Comparison of ENCODE assay signal across 2 cellular contexts in the genomic region with DNA sequence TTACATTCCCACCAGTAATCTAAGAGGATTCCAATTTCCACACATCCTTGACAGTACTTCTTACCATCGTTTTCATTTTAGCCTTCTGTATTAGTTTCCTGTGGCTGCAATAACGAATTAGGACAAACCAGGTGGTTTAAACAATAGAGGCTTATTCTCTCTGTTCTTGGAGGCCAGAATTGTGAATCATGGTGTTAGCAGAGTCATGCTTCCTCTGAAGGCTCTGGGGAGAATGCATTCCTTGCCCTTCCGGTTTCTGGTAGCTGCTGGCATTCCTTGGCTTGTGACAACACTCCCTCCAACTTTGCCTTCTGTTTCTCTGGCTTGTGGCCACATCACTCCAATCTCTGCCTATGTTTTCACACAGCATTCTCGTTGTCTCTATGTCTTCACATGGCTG.
TF ChIP-seq lines count a peak whose summit lies in the region.

No MANE protein-coding gene starts in this region.

TF ChIP-seq in A549, 52 proteins besides CTCF, POLR2A, EP300 and RAD21:
- no peak for TF ChIP-seq ZNF302 (CRISPR knock-in tag; IDR thresholded peaks at IDR 0.05)
- no peak for TF ChIP-seq RFX5 (IDR thresholded peaks at IDR 0.05)
- TF ChIP-seq MAZ (IDR thresholded peaks at IDR 0.05; ENCODE audit: borderline replicate concordance, low read depth, low read length), result no peak
- no peak for TF ChIP-seq NR3C1 (IDR thresholded peaks at IDR 0.05)
- no peak for TF ChIP-seq FOSL2 (IDR thresholded peaks at IDR 0.05)
- no peak for TF ChIP-seq FOSL2 (CRISPR knock-in tag; IDR thresholded peaks at IDR 0.05)
- TF ChIP-seq RNF2 (IDR thresholded peaks at IDR 0.05; ENCODE audit: borderline replicate concordance, low read depth), result no peak
- TF ChIP-seq, protein P1, sequence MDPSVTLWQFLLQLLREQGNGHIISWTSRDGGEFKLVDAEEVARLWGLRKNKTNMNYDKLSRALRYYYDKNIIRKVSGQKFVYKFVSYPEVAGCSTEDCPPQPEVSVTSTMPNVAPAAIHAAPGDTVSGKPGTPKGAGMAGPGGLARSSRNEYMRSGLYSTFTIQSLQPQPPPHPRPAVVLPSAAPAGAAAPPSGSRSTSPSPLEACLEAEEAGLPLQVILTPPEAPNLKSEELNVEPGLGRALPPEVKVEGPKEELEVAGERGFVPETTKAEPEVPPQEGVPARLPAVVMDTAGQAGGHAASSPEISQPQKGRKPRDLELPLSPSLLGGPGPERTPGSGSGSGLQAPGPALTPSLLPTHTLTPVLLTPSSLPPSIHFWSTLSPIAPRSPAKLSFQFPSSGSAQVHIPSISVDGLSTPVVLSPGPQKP (IDR thresholded peaks at IDR 0.05; ENCODE audit: low read depth, low read length), result no peak
- no peak for TF ChIP-seq HOXB5 (CRISPR knock-in tag; IDR thresholded peaks at IDR 0.05)
- no peak for TF ChIP-seq KDM5A (IDR thresholded peaks at IDR 0.05)
- TF ChIP-seq ZC3H11A (IDR thresholded peaks at IDR 0.05), result no peak
- TF ChIP-seq, protein P2, sequence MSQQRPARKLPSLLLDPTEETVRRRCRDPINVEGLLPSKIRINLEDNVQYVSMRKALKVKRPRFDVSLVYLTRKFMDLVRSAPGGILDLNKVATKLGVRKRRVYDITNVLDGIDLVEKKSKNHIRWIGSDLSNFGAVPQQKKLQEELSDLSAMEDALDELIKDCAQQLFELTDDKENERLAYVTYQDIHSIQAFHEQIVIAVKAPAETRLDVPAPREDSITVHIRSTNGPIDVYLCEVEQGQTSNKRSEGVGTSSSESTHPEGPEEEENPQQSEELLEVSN (IDR thresholded peaks at IDR 0.05; ENCODE audit: borderline replicate concordance, low read depth), result no peak
- TF ChIP-seq KDM1A (IDR thresholded peaks at IDR 0.05; ENCODE audit: low read depth), result no peak
- no peak for TF ChIP-seq ZSCAN20 (CRISPR knock-in tag; IDR thresholded peaks at IDR 0.05)
- no peak for TF ChIP-seq FOSB (CRISPR knock-in tag; IDR thresholded peaks at IDR 0.05)
- TF ChIP-seq EHMT2 (IDR thresholded peaks at IDR 0.05; ENCODE audit: low read depth), result no peak
- TF ChIP-seq, protein P3, sequence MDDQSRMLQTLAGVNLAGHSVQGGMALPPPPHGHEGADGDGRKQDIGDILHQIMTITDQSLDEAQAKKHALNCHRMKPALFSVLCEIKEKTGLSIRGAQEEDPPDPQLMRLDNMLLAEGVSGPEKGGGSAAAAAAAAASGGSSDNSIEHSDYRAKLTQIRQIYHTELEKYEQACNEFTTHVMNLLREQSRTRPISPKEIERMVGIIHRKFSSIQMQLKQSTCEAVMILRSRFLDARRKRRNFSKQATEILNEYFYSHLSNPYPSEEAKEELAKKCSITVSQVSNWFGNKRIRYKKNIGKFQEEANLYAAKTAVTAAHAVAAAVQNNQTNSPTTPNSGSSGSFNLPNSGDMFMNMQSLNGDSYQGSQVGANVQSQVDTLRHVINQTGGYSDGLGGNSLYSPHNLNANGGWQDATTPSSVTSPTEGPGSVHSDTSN (IDR thresholded peaks at IDR 0.05), result no peak
- TF ChIP-seq JUNB (IDR thresholded peaks at IDR 0.05), result no peak
- TF ChIP-seq SMC3 (IDR thresholded peaks at IDR 0.05), result no peak

TF ChIP-seq in HCT116, 20 proteins besides CTCF, POLR2A, EP300 and RAD21:
- 0 out of 2 replicates have a peak, but pooled peaks have one; percentile 20 for TF ChIP-seq ELF1 (IDR thresholded peaks at IDR 0.05; ENCODE audit: borderline replicate concordance, low read depth)
- TF ChIP-seq CEBPB (IDR thresholded peaks at IDR 0.05; ENCODE audit: low read depth), result no peak
- no peak for TF ChIP-seq JUND (IDR thresholded peaks at IDR 0.05)
- TF ChIP-seq EZH2 (IDR thresholded peaks at IDR 0.05), result no peak
- TF ChIP-seq TCF7L2 (IDR thresholded peaks at IDR 0.05; ENCODE audit: borderline replicate concordance, extremely low read depth, insufficient read depth, insufficient read length), result no peak
- TF ChIP-seq, protein P4, sequence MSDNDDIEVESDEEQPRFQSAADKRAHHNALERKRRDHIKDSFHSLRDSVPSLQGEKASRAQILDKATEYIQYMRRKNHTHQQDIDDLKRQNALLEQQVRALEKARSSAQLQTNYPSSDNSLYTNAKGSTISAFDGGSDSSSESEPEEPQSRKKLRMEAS (IDR thresholded peaks at IDR 0.05), result 0 out of 2 replicates have a peak, but pooled peaks have one; percentile 27
- TF ChIP-seq EGR1 (IDR thresholded peaks at IDR 0.05; ENCODE audit: low read depth), result no peak
- peak; percentile 28; the same call in 1 of the 2 replicates for TF ChIP-seq SP1 (IDR thresholded peaks at IDR 0.05; ENCODE audit: low read depth)
- no peak for TF ChIP-seq POLR2AphosphoS5 (IDR thresholded peaks at IDR 0.05; ENCODE audit: low read depth, low read length)
- TF ChIP-seq YY1 (IDR thresholded peaks at IDR 0.05; ENCODE audit: extremely low read depth, insufficient replicate concordance, low read depth, low read length), result no peak
- no peak for TF ChIP-seq ZFX (IDR thresholded peaks at IDR 0.05)
- no peak for TF ChIP-seq SIN3A (IDR thresholded peaks at IDR 0.05; ENCODE audit: low read depth)
- TF ChIP-seq, protein P5, sequence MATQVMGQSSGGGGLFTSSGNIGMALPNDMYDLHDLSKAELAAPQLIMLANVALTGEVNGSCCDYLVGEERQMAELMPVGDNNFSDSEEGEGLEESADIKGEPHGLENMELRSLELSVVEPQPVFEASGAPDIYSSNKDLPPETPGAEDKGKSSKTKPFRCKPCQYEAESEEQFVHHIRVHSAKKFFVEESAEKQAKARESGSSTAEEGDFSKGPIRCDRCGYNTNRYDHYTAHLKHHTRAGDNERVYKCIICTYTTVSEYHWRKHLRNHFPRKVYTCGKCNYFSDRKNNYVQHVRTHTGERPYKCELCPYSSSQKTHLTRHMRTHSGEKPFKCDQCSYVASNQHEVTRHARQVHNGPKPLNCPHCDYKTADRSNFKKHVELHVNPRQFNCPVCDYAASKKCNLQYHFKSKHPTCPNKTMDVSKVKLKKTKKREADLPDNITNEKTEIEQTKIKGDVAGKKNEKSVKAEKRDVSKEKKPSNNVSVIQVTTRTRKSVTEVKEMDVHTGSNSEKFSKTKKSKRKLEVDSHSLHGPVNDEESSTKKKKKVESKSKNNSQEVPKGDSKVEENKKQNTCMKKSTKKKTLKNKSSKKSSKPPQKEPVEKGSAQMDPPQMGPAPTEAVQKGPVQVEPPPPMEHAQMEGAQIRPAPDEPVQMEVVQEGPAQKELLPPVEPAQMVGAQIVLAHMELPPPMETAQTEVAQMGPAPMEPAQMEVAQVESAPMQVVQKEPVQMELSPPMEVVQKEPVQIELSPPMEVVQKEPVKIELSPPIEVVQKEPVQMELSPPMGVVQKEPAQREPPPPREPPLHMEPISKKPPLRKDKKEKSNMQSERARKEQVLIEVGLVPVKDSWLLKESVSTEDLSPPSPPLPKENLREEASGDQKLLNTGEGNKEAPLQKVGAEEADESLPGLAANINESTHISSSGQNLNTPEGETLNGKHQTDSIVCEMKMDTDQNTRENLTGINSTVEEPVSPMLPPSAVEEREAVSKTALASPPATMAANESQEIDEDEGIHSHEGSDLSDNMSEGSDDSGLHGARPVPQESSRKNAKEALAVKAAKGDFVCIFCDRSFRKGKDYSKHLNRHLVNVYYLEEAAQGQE (IDR thresholded peaks at IDR 0.05; ENCODE audit: low read depth), result no peak
- TF ChIP-seq, protein P6, sequence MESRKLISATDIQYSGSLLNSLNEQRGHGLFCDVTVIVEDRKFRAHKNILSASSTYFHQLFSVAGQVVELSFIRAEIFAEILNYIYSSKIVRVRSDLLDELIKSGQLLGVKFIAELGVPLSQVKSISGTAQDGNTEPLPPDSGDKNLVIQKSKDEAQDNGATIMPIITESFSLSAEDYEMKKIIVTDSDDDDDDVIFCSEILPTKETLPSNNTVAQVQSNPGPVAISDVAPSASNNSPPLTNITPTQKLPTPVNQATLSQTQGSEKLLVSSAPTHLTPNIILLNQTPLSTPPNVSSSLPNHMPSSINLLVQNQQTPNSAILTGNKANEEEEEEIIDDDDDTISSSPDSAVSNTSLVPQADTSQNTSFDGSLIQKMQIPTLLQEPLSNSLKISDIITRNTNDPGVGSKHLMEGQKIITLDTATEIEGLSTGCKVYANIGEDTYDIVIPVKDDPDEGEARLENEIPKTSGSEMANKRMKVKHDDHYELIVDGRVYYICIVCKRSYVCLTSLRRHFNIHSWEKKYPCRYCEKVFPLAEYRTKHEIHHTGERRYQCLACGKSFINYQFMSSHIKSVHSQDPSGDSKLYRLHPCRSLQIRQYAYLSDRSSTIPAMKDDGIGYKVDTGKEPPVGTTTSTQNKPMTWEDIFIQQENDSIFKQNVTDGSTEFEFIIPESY (IDR thresholded peaks at IDR 0.05; ENCODE audit: extremely low read depth, insufficient replicate concordance, low read length), result no peak
- TF ChIP-seq SRF (IDR thresholded peaks at IDR 0.05; ENCODE audit: low read depth), result 0 out of 2 replicates have a peak, but pooled peaks have one; percentile 17
- TF ChIP-seq CBX3 (IDR thresholded peaks at IDR 0.05; ENCODE audit: low read depth), result peak; percentile 69
- TF ChIP-seq FOSL1 (IDR thresholded peaks at IDR 0.05; ENCODE audit: low read depth), result peak; percentile 19; the same call in 1 of the 2 replicates
- TF ChIP-seq ZNF274 (IDR thresholded peaks at IDR 0.05; ENCODE audit: low read depth, low read length), result no peak
- TF ChIP-seq, protein P7, sequence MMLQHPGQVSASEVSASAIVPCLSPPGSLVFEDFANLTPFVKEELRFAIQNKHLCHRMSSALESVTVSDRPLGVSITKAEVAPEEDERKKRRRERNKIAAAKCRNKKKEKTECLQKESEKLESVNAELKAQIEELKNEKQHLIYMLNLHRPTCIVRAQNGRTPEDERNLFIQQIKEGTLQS (IDR thresholded peaks at IDR 0.05), result no peak
- TF ChIP-seq EZH2phosphoT487 (IDR thresholded peaks at IDR 0.05; ENCODE audit: borderline replicate concordance), result no peak
